In genomic region chr2:37809525-37809924, GRCh38 we compare ENCODE assay signal across 8 cellular contexts.
DNase-seq lines count a peak whose midpoint lies in the region; ATAC-seq and TF ChIP-seq lines count a peak whose summit lies in the region.

No MANE protein-coding gene starts in this region.

- H3K27me3 ChIP-seq in GM06990 (replicated peaks; ENCODE audit: control insufficient read depth, insufficient read depth, low read length) (no peaks in the 10 kb centered on the region), OCI-LY1 (ENCODE audit: insufficient read depth, low read length) (no peaks in the 10 kb centered on the region), esophagus squamous epithelium (peaks cover 0 to 64% (median 0%) of the 10 kb centered on the region in 4 donors), trophoblast cell (ENCODE audit: insufficient read depth, low read length) (no peaks in the 10 kb centered on the region)

- no peak overlapping the region for H4K91ac ChIP-seq in trophoblast cell (ENCODE audit: low read depth, low read length)

- TF ChIP-seq POLR2A in esophagus squamous epithelium (IDR thresholded peaks at IDR 0.05) = no peak

- no peak for ATAC-seq in GM18511 (IDR thresholded peaks at IDR 0.05; ENCODE audit: unreplicated experiment)
- ATAC-seq in GM19035 (IDR thresholded peaks at IDR 0.05; ENCODE audit: unreplicated experiment) = no peak
- ATAC-seq in GM18907 (IDR thresholded peaks at IDR 0.05; ENCODE audit: unreplicated experiment) = no peak

- H2BK12ac ChIP-seq in trophoblast cell (ENCODE audit: low read length) = no peak overlapping the region

- H4K8ac ChIP-seq in trophoblast cell (ENCODE audit: low read depth, low read length) = no peak overlapping the region

- no peak overlapping the region for H3K4me3 ChIP-seq in GM06990 (replicated peaks; ENCODE audit: low read depth, low read length)
- no peak overlapping the region for H3K4me3 ChIP-seq in OCI-LY1 (ENCODE audit: low read depth, low read length, poor library complexity, severe bottlenecking)
- no peak overlapping the region for H3K4me3 ChIP-seq in esophagus squamous epithelium
- no peak overlapping the region for H3K4me3 ChIP-seq in trophoblast cell (ENCODE audit: low read depth, low read length)

- no peaks in the 10 kb centered on the region for H4K20me1 ChIP-seq in OCI-LY1 (ENCODE audit: insufficient read depth, low read length)

- TF ChIP-seq CTCF in GM06990 (IDR thresholded peaks at IDR 0.05; ENCODE audit: insufficient read depth, low read length, poor library complexity, severe bottlenecking) (peak; percentile 27), OCI-LY1 (IDR thresholded peaks at IDR 0.05; ENCODE audit: low read length) (peak; percentile 51; the same call in 1 of the 2 replicates), esophagus squamous epithelium (IDR thresholded peaks at IDR 0.05) (peak in 4 of 6 experiments; percentile 24 to 45 (median 37))

- DNase-seq in GM06990 (ENCODE audit: extremely low read depth, insufficient read length) (no peak), esophagus squamous epithelium (lab: John Stamatoyannopoulos, UW) (no peak), trophoblast cell (peak; percentile 53 to 77), NCI-H2081 treated with DMSO at 0.1 percent for 48 hours (lab: John Stamatoyannopoulos, UW) (no peak)

- H3K4me1 ChIP-seq in OCI-LY1 (ENCODE audit: insufficient read depth, low read length, severe bottlenecking) = no peaks in the 10 kb centered on the region
- peaks cover 0 to 6% (median 0%) of the 10 kb centered on the region in 3 donors for H3K4me1 ChIP-seq in esophagus squamous epithelium
- H3K4me1 ChIP-seq in trophoblast cell (ENCODE audit: control insufficient read depth in 1 of 2, insufficient read depth in 2 of 2, low read length in 2 of 2) = no peaks in the 10 kb centered on the region

- H2AK5ac ChIP-seq in trophoblast cell (ENCODE audit: low read length) = no peak overlapping the region

- H2AFZ ChIP-seq in OCI-LY1 (ENCODE audit: low read length) (no peak overlapping the region), trophoblast cell (ENCODE audit: insufficient read depth, low read length, poor library complexity) (no peak overlapping the region)

- no peak overlapping the region for H3K4me2 ChIP-seq in OCI-LY1 (ENCODE audit: low read length)
- H3K4me2 ChIP-seq in trophoblast cell (ENCODE audit: low read length) = no peak overlapping the region

- H3F3A ChIP-seq in OCI-LY1 (ENCODE audit: insufficient read depth, low read length) = no peaks in the 10 kb centered on the region

- no peak overlapping the region for H3K4ac ChIP-seq in trophoblast cell (ENCODE audit: low read depth, low read length)

- H3K27ac ChIP-seq in OCI-LY1 (ENCODE audit: low read depth, low read length, poor library complexity, severe bottlenecking) (no peak overlapping the region), esophagus squamous epithelium (no peak overlapping the region), trophoblast cell (ENCODE audit: low read depth, low read length) (no peak overlapping the region)

- H4K12ac ChIP-seq in trophoblast cell (ENCODE audit: low read depth, low read length) = no peak overlapping the region

- H3K18ac ChIP-seq in trophoblast cell (ENCODE audit: low read length) = no peak overlapping the region

- no peaks in the 10 kb centered on the region for H3K79me2 ChIP-seq in OCI-LY1 (ENCODE audit: insufficient read depth, low read length)
- H3K79me2 ChIP-seq in trophoblast cell (ENCODE audit: control insufficient read depth, insufficient read depth, low read length, poor library complexity) = no peaks in the 10 kb centered on the region

- no peak overlapping the region for H2BK5ac ChIP-seq in trophoblast cell (ENCODE audit: low read depth, low read length, poor library complexity)

- H3K23ac ChIP-seq in trophoblast cell (ENCODE audit: low read length) = no peak overlapping the region

- H3K9ac ChIP-seq in OCI-LY1 (ENCODE audit: low read length) = no peak overlapping the region
- H3K9ac ChIP-seq in trophoblast cell (ENCODE audit: low read length) = no peak overlapping the region

- no peaks in the 10 kb centered on the region for H3K79me1 ChIP-seq in trophoblast cell (ENCODE audit: low read length)

- H3K9me2 ChIP-seq in OCI-LY1 (ENCODE audit: low read depth, low read length) = no peaks in the 10 kb centered on the region

- H3K14ac ChIP-seq in trophoblast cell (ENCODE audit: low read length) = no peak overlapping the region

- intact Hi-C loops in esophagus squamous epithelium (cut with DNase I) = no loop called here

- H3K9me3 ChIP-seq in OCI-LY1 (ENCODE audit: low read length) (no peaks in the 10 kb centered on the region), esophagus squamous epithelium (no peaks in the 10 kb centered on the region), trophoblast cell (ENCODE audit: insufficient read depth, low read depth, low read length) (peaks cover 2% of the 10 kb centered on the region)

- no peaks in the 10 kb centered on the region for H3K36me3 ChIP-seq in GM06990 (ENCODE audit: control insufficient read depth, insufficient read depth, low read length)
- no peaks in the 10 kb centered on the region for H3K36me3 ChIP-seq in OCI-LY1 (ENCODE audit: insufficient read depth, low read length)
- H3K36me3 ChIP-seq in esophagus squamous epithelium = no peaks in the 10 kb centered on the region
- no peaks in the 10 kb centered on the region for H3K36me3 ChIP-seq in trophoblast cell (ENCODE audit: control insufficient read depth in 1 of 2, insufficient read depth in 2 of 2, low read length in 2 of 2)

- WGBS in esophagus squamous epithelium, 2 donors = 8 to 36% methylated on average over 1 of the region's 1 CpG
- no CpG with 5 or more reads among the region's 1 CpG for WGBS in trophoblast cell (ENCODE audit: extremely low coverage, insufficient coverage, insufficient read length)

- H2BK120ac ChIP-seq in trophoblast cell (ENCODE audit: insufficient read depth, low read length, poor library complexity) = no peak overlapping the region

Comparison
In these comparisons a context has a peak if more than half of its experiments do, and no peak if none do; other contexts are left out.
1. DNase-seq: peak in trophoblast cell (2 of 2); none in GM06990 (single experiment), esophagus squamous epithelium (single experiment) and NCI-H2081 treated with DMSO at 0.1 percent for 48 hours (single experiment).
2. Peak in every context shown above with its lines, with median percentiles within 50 percentile points of each other: CTCF ChIP-seq.